24 cellular contexts compared by ENCODE assay signal in genomic region chr5:123294544-123294943, GRCh38.
DNase-seq lines count a peak whose midpoint lies in the region; ATAC-seq and TF ChIP-seq lines count a peak whose summit lies in the region.
"Had no signal": no experiment of that assay in that cellular context is flagged by ENCODE, and none has a peak within 500 bp of the region (broad histone marks: within the 10 kb centered on the region; RNA-seq: fewer than 3 reads in every experiment).

No MANE protein-coding gene starts in this region.

- no peaks in the 10 kb centered on the region for H3K36me3 ChIP-seq in ascending aorta
- H3K36me3 ChIP-seq: cardiac muscle cell had no signal

- no peaks in the 10 kb centered on the region for H3K27me3 ChIP-seq in ascending aorta
- H3K27me3 ChIP-seq: cardiac muscle cell, testis had no signal

- ATAC-seq in GM19035 (IDR thresholded peaks at IDR 0.05; ENCODE audit: unreplicated experiment), result peak; percentile 71
- ATAC-seq in GM21737 (IDR thresholded peaks at IDR 0.05; ENCODE audit: unreplicated experiment), result peak; percentile 80
- ATAC-seq in HG03196 (IDR thresholded peaks at IDR 0.05; ENCODE audit: unreplicated experiment), result peak; percentile 68
- ATAC-seq in GM21526 (IDR thresholded peaks at IDR 0.05; ENCODE audit: low FRiP score, unreplicated experiment), result no peak
- ATAC-seq in naive thymus-derived CD8-positive, alpha-beta T cell, result no peak
- ATAC-seq in GM18868 (IDR thresholded peaks at IDR 0.05; ENCODE audit: unreplicated experiment), result no peak

- no peak overlapping the region for H3K4me3 ChIP-seq in ascending aorta
- H3K4me3 ChIP-seq: cardiac muscle cell, dorsolateral prefrontal cortex, testis had no signal

- peaks cover 13 to 22% (median 14%) of the 10 kb centered on the region in 5 donors for H3K27me3 Mint-ChIP-seq in naive thymus-derived CD8-positive, alpha-beta T cell

- H3K9me3 Mint-ChIP-seq in naive thymus-derived CD8-positive, alpha-beta T cell, result peaks cover 0 to 9% (median 3%) of the 10 kb centered on the region in 9 donors

- H3K36me3 Mint-ChIP-seq in naive thymus-derived CD8-positive, alpha-beta T cell, result peaks cover 0 to 3% (median 0%) of the 10 kb centered on the region in 3 donors

- intact Hi-C loops in ascending aorta (cut with DNase I), result no loop called here

- H3K27ac Mint-ChIP-seq in naive thymus-derived CD8-positive, alpha-beta T cell, result no peak overlapping the region
- H3K27ac Mint-ChIP-seq: CD4-positive, alpha-beta T cell had no signal

- no peaks in the 10 kb centered on the region for H3K4me1 Mint-ChIP-seq in naive thymus-derived CD8-positive, alpha-beta T cell

- peak overlapping the region; percentile 46 to 57 for H3K27ac ChIP-seq in ascending aorta
- H3K27ac ChIP-seq: cardiac muscle cell, dorsolateral prefrontal cortex, testis had no signal

- H3K4me1 ChIP-seq in ascending aorta, result peaks cover 0 to 7% of the 10 kb centered on the region in 2 donors
- H3K4me1 ChIP-seq: testis had no signal

- no peak overlapping the region for H3K4me3 Mint-ChIP-seq in naive thymus-derived CD8-positive, alpha-beta T cell
- H3K4me3 Mint-ChIP-seq: CD4-positive, alpha-beta T cell had no signal

- H3K9me3 ChIP-seq in ascending aorta, result no peaks in the 10 kb centered on the region
- H3K9me3 ChIP-seq: testis had no signal

- DNase-seq in ascending aorta (ENCODE audit: low spot score in 2 of 2), result no peak
- no peak for DNase-seq in naive thymus-derived CD8-positive, alpha-beta T cell
- DNase-seq: activated CD4-positive, alpha-beta T cell treated with anti-CD3 and anti-CD28 coated beads for 48 hours; activated CD8-positive, alpha-beta memory T cell treated with anti-CD3 and anti-CD28 coated beads, Interleukin-2, amount 50 U/mL, for 4 hours; activated gamma-delta T cell; CD4-positive, alpha-beta T cell; DMS153; dorsolateral prefrontal cortex; foreskin fibroblast; GOT3; NCI-H1417 treated with DMSO at 0.1 percent for 48 hours; NCI-H2171; NCI-H69; nucleus accumbens; OCI-M1; SHP77 treated with DMSO at 0.1 percent for 48 hours; stimulated activated CD4-positive, alpha-beta T cell treated with anti-CD3 and anti-CD28 coated beads, Interleukin-15, amount 100 ng/mL, for 24 hours; testis had no signal

- POLR2A ChIA-PET in naive thymus-derived CD8-positive, alpha-beta T cell (lab: Charles Lee), result no interaction called here

- no peak for TF ChIP-seq CTCF in ascending aorta (IDR thresholded peaks at IDR 0.05)

Comparison
In these comparisons a context has a peak if more than half of its experiments do, and no peak if none do; other contexts are left out.
1. ATAC-seq: peak in GM19035 (single experiment), GM21737 (single experiment) and HG03196 (single experiment); none in GM21526 (single experiment), naive thymus-derived CD8-positive, alpha-beta T cell (0 of 2) and GM18868 (single experiment).